Comparison of ENCODE assay signal across 1 cellular context in genomic region chr18:79789901-79790885, GRCh38.
TF ChIP-seq lines count a peak whose summit lies in the region.

No MANE protein-coding gene starts in this region.

TF ChIP-seq in WTC11, 78 proteins besides CTCF, POLR2A, EP300 and RAD21 (continued from another document):
- TF ChIP-seq AFF4 (CRISPR knock-in tag; IDR thresholded peaks at IDR 0.05; ENCODE audit: borderline replicate concordance): no peak
